In genomic region chr17:48558057-48558456, GRCh38 we compare ENCODE assay signal across 1 cellular context.
TF ChIP-seq lines count a peak whose summit lies in the region.

No MANE protein-coding gene starts in this region.

TF ChIP-seq in H1, 55 proteins besides CTCF, POLR2A, EP300 and RAD21:
- TF ChIP-seq YY1 (IDR thresholded peaks at IDR 0.05; ENCODE audit: low read depth, low read length) (no peak), TCF12 (IDR thresholded peaks at IDR 0.05; ENCODE audit: low read depth, low read length) (no peak), SUZ12 (IDR thresholded peaks at IDR 0.05; ENCODE audit: low read length) (peak; percentile 5; the same call in 1 of the 2 replicates), SRF (IDR thresholded peaks at IDR 0.05; ENCODE audit: low read depth, low read length) (no peak), ATF3 (IDR thresholded peaks at IDR 0.05; ENCODE audit: insufficient read depth, low read depth, low read length) (no peak), EZH2 (IDR thresholded peaks at IDR 0.05; ENCODE audit: low read depth, low read length, severe bottlenecking) (peak; percentile 74), SP2 (IDR thresholded peaks at IDR 0.05; ENCODE audit: low read length) (no peak), POU5F1 (IDR thresholded peaks at IDR 0.05; ENCODE audit: low read depth, low read length) (no peak), CBX8 (IDR thresholded peaks at IDR 0.05; ENCODE audit: borderline replicate concordance, low read depth, low read length) (no peak), RNF2 (IDR thresholded peaks at IDR 0.05; ENCODE audit: borderline replicate concordance, low read depth, low read length, missing control alignments, poor library complexity, severe bottlenecking) (peak; percentile 86), BRCA1 (IDR thresholded peaks at IDR 0.05; ENCODE audit: low read depth, low read length) (no peak), FOSL1 (IDR thresholded peaks at IDR 0.05; ENCODE audit: insufficient read depth, low read depth, low read length) (no peak), SIRT6 (IDR thresholded peaks at IDR 0.05; ENCODE audit: low read length) (no peak), HDAC6 (IDR thresholded peaks at IDR 0.05; ENCODE audit: low read depth, low read length) (no peak)
